18 cellular contexts compared by ENCODE assay signal in genomic region chr11:67031791-67032561, GRCh38. TPM values are rescaled to one million over a fixed set of nuclear protein-coding genes. Genes with fewer than 3 reads are reported as not detected.
DNase-seq lines count a peak whose midpoint lies in the region; ATAC-seq, FAIRE-seq and TF ChIP-seq lines count a peak whose summit lies in the region.
"Had no signal": no experiment of that assay in that cellular context is flagged by ENCODE, and none has a peak within 500 bp of the region (broad histone marks: within the 10 kb centered on the region; RNA-seq: fewer than 3 reads in every experiment).

No MANE protein-coding gene starts in this region.

- peak overlapping the region; percentile 6; the same call in 1 of the 2 replicates for H2AFZ ChIP-seq in SK-N-SH (ENCODE audit: low read depth)
- H2AFZ ChIP-seq in trophoblast cell (ENCODE audit: insufficient read depth, low read length, poor library complexity) = peak overlapping the region; percentile 3

- peak overlapping the region; percentile 90 for H2BK120ac ChIP-seq in trophoblast cell (ENCODE audit: insufficient read depth, low read length, poor library complexity)

- no peak overlapping the region; the same call in 1 of the 2 replicates for H3K9ac ChIP-seq in SK-N-SH
- no peak overlapping the region for H3K9ac ChIP-seq in trophoblast cell (ENCODE audit: low read length)
- no peak overlapping the region for H3K9ac ChIP-seq in colonic mucosa (ENCODE audit: low read depth in 2 of 2, low read length in 2 of 2)

- TF ChIP-seq POLR2A in GM12892 (IDR thresholded peaks at IDR 0.05; ENCODE audit: low read depth, low read length) = no peak

- FAIRE-seq in GM12892 (lab: Jason Lieb, UNC) = peak; percentile 40
- FAIRE-seq: pancreas had no signal

- H2BK5ac ChIP-seq in trophoblast cell (ENCODE audit: low read depth, low read length, poor library complexity) = peak overlapping the region; percentile 65

- H3K4me1 ChIP-seq in SK-N-SH (ENCODE audit: control insufficient read depth in 1 of 2, insufficient read depth in 2 of 2, low read depth in 1 of 2, low read length in 1 of 2) (peaks cover 3 to 21% of the 10 kb centered on the region in 2 experiments; a peak in 3 of 4 replicates), trophoblast cell (ENCODE audit: control insufficient read depth in 1 of 2, insufficient read depth in 2 of 2, low read length in 2 of 2) (peaks cover 37 to 38% of the 10 kb centered on the region in 2 experiments), colonic mucosa (no peaks in the 10 kb centered on the region)
- H3K4me1 ChIP-seq: pancreas had no signal

- peak overlapping the region; percentile 21 for H4K8ac ChIP-seq in trophoblast cell (ENCODE audit: low read depth, low read length)

- no peak for DNase-seq in GM12892 (ENCODE audit: insufficient read length)
- DNase-seq in SK-N-SH = no peak
- DNase-seq in endothelial cell (ENCODE audit: low spot score) = no peak
- DNase-seq in trophoblast cell = peak; percentile 97 to 99
- no peak for DNase-seq in colonic mucosa
- DNase-seq in stimulated activated naive CD4-positive, alpha-beta T cell (lab: John Stamatoyannopoulos, UW) = no peak
- no peak for DNase-seq in Right ventricle myocardium superior
- DNase-seq in activated CD4-positive, alpha-beta T cell treated with anti-CD3 and anti-CD28 coated beads for 1 hour = no peak
- DNase-seq: activated CD4-positive, alpha-beta T cell treated with anti-CD3 and anti-CD28 coated beads, Interleukin-2, amount 50 U/mL, for 1 hour; activated gamma-delta T cell treated with Interleukin-2 at 50 U/mL for 16 hours; heart left ventricle; NCI-H1105; NCI-H748 treated with DMSO at 0.1 percent for 48 hours; pancreas; stimulated activated naive B cell treated with anti-CD40 and anti-IgM and Interleukin-4, amounts not matched to agents 10 μg/mL and 1 μg/mL and 100 μg/mL, for 72 hours had no signal

- no peak overlapping the region for H3K23ac ChIP-seq in trophoblast cell (ENCODE audit: low read length)

- H3K4me3 ChIP-seq in SK-N-SH (ENCODE audit: low read depth in 2 of 2, low read length in 1 of 2) = no peak overlapping the region
- no peak overlapping the region for H3K4me3 ChIP-seq in trophoblast cell (ENCODE audit: low read depth, low read length)
- H3K4me3 ChIP-seq in colonic mucosa = no peak overlapping the region
- H3K4me3 ChIP-seq: heart left ventricle, pancreas had no signal

- CTCF ChIA-PET in SK-N-SH (lab: Yijun Ruan, JAX) = no interaction called here

- peaks cover 6% of the 10 kb centered on the region for H3K27me3 Mint-ChIP-seq in endothelial cell (ENCODE audit: unreplicated experiment)

- no peak overlapping the region for H3K4me3 Mint-ChIP-seq in endothelial cell (ENCODE audit: unreplicated experiment)
- H3K4me3 Mint-ChIP-seq: stimulated activated naive B cell treated with anti-CD40 and anti-IgM and Interleukin-4, amounts not matched to agents 10 μg/mL and 1 μg/mL and 100 μg/mL, for 72 hours had no signal

- TF ChIP-seq EP300 in SK-N-SH (IDR thresholded peaks at IDR 0.05; ENCODE audit: borderline replicate concordance in 1 of 2, low read depth in 1 of 2, low read length in 1 of 2) = no peak

- peak overlapping the region; percentile 67 for H3K18ac ChIP-seq in trophoblast cell (ENCODE audit: low read length)

- no peaks in the 10 kb centered on the region for H3K36me3 Mint-ChIP-seq in endothelial cell (ENCODE audit: low read depth, unreplicated experiment)
- H3K36me3 Mint-ChIP-seq: CD14-positive monocyte; stimulated activated naive B cell treated with anti-CD40 and anti-IgM and Interleukin-4, amounts not matched to agents 10 μg/mL and 1 μg/mL and 100 μg/mL, for 72 hours had no signal

- peak overlapping the region; percentile 92 for H4K91ac ChIP-seq in trophoblast cell (ENCODE audit: low read depth, low read length)

- intact Hi-C loops in colonic mucosa (cut with DNase I) (no loop called here), Right ventricle myocardium superior (cut with DNase I) (no loop called here)

- H3K9me3 Mint-ChIP-seq in endothelial cell (ENCODE audit: unreplicated experiment) = no peaks in the 10 kb centered on the region
- H3K9me3 Mint-ChIP-seq: CD14-positive monocyte; stimulated activated naive B cell treated with anti-CD40 and anti-IgM and Interleukin-4, amounts not matched to agents 10 μg/mL and 1 μg/mL and 100 μg/mL, for 72 hours had no signal

- H3K9me2 ChIP-seq in SK-N-SH = no peaks in the 10 kb centered on the region

- peak overlapping the region; percentile 20 for H3K4ac ChIP-seq in trophoblast cell (ENCODE audit: low read depth, low read length)

- H3K9me3 ChIP-seq in SK-N-SH (no peaks in the 10 kb centered on the region), trophoblast cell (ENCODE audit: insufficient read depth, low read depth, low read length) (peaks cover 2% of the 10 kb centered on the region), colonic mucosa (no peaks in the 10 kb centered on the region)
- H3K9me3 ChIP-seq: heart left ventricle, pancreas had no signal

- H2BK12ac ChIP-seq in trophoblast cell (ENCODE audit: low read length) = peak overlapping the region; percentile 89

- ATAC-seq in Right ventricle myocardium superior (ENCODE audit: poor library complexity) = no peak
- ATAC-seq: stimulated activated naive B cell treated with anti-CD40 and anti-IgM and Interleukin-4, amounts not matched to agents 10 μg/mL and 1 μg/mL and 100 μg/mL, for 72 hours had no signal

- H3K36me3 ChIP-seq in SK-N-SH (replicated peaks in 1 of 2; ENCODE audit: control insufficient read depth in 1 of 2, insufficient read depth in 2 of 2, low read length in 1 of 2) = no peaks in the 10 kb centered on the region
- no peaks in the 10 kb centered on the region for H3K36me3 ChIP-seq in trophoblast cell (ENCODE audit: control insufficient read depth in 1 of 2, insufficient read depth in 2 of 2, low read length in 2 of 2)
- no peaks in the 10 kb centered on the region for H3K36me3 ChIP-seq in colonic mucosa
- H3K36me3 ChIP-seq: heart left ventricle, pancreas had no signal

- H3K27ac ChIP-seq in SK-N-SH (ENCODE audit: low read depth in 2 of 2, low read length in 1 of 2) (peak overlapping the region in 1 of 2 experiments; percentile 74; a peak in 2 of 4 replicates), trophoblast cell (ENCODE audit: low read depth, low read length) (peak overlapping the region; percentile 50), colonic mucosa (no peak overlapping the region)
- H3K27ac ChIP-seq: heart left ventricle, pancreas had no signal

- no peak overlapping the region for H4K12ac ChIP-seq in trophoblast cell (ENCODE audit: low read depth, low read length)

- H3K14ac ChIP-seq in trophoblast cell (ENCODE audit: low read length) = peak overlapping the region; percentile 59

- H3K27me3 ChIP-seq in SK-N-SH (ENCODE audit: insufficient read depth) (no peaks in the 10 kb centered on the region), trophoblast cell (ENCODE audit: insufficient read depth, low read length) (no peaks in the 10 kb centered on the region), colonic mucosa (no peaks in the 10 kb centered on the region)
- H3K27me3 ChIP-seq: pancreas had no signal

- H3K79me2 ChIP-seq in SK-N-SH (ENCODE audit: insufficient read depth) = no peaks in the 10 kb centered on the region
- H3K79me2 ChIP-seq in trophoblast cell (ENCODE audit: control insufficient read depth, insufficient read depth, low read length, poor library complexity) = no peaks in the 10 kb centered on the region

- no peaks in the 10 kb centered on the region for H3K4me1 Mint-ChIP-seq in endothelial cell (ENCODE audit: unreplicated experiment)

- POLR2A ChIA-PET in SK-N-SH (lab: Yijun Ruan, JAX) = no interaction called here

- peaks cover 10% of the 10 kb centered on the region for H3K79me1 ChIP-seq in trophoblast cell (ENCODE audit: low read length)

- peak overlapping the region; percentile 90 for H2AK5ac ChIP-seq in trophoblast cell (ENCODE audit: low read length)

- no peak for TF ChIP-seq RAD21 in SK-N-SH (IDR thresholded peaks at IDR 0.05; ENCODE audit: low read length)

- TF ChIP-seq CTCF in SK-N-SH (IDR thresholded peaks at IDR 0.05) = no peak
- TF ChIP-seq CTCF in endothelial cell (IDR thresholded peaks at IDR 0.05; ENCODE audit: unreplicated experiment) = no peak
- TF ChIP-seq CTCF in colonic mucosa (IDR thresholded peaks at IDR 0.05) = no peak

- no peaks in the 10 kb centered on the region for H4K20me1 ChIP-seq in SK-N-SH (ENCODE audit: insufficient read depth)

- peak overlapping the region; percentile 78 for H3K27ac Mint-ChIP-seq in endothelial cell (ENCODE audit: unreplicated experiment)
- H3K27ac Mint-ChIP-seq: stimulated activated naive B cell treated with anti-CD40 and anti-IgM and Interleukin-4, amounts not matched to agents 10 μg/mL and 1 μg/mL and 100 μg/mL, for 72 hours had no signal

- peaks cover 17% of the 10 kb centered on the region for H3F3A ChIP-seq in SK-N-SH (replicated peaks; ENCODE audit: insufficient read depth)

- 68% methylated on average over 23 of the region's 23 CpGs for WGBS in SK-N-SH (ENCODE audit: low lambda C conversion rate)
- no CpG with 5 or more reads among the region's 23 CpGs for WGBS in trophoblast cell (ENCODE audit: extremely low coverage, insufficient coverage, insufficient read length)

- H3K4me2 ChIP-seq in SK-N-SH = peak overlapping the region; percentile 27; the same call in 1 of the 2 replicates
- peak overlapping the region; percentile 25 for H3K4me2 ChIP-seq in trophoblast cell (ENCODE audit: low read length)

TF ChIP-seq in SK-N-SH, 30 proteins besides CTCF, POLR2A, EP300 and RAD21 (continues in another document):
- TF ChIP-seq RFX5 (IDR thresholded peaks at IDR 0.05; ENCODE audit: low read length) (no peak), SMC3 (IDR thresholded peaks at IDR 0.05; ENCODE audit: low read depth, low read length) (no peak)

RNA-seq across cellular contexts. Expression of gene SYT12, which starts 9.0 kb away (rescaled TPM):
- 0.30 TPM for polyA plus RNA-seq in GM12892 (2012; ENCODE audit: missing spikeins)
- 0.52 and 0.61 TPM in 2 replicates for polyA plus RNA-seq in SK-N-SH (2012; rRNA removed)
- polyA plus RNA-seq in SK-N-SH (2012; cell fraction: cytosol; rRNA removed) = 0.30 and 0.39 TPM in 2 replicates
- polyA plus RNA-seq in SK-N-SH (2012; cell fraction: nucleus; rRNA removed) = 1.2 and 1.5 TPM in 2 replicates
- total RNA-seq in endothelial cell (ENCODE audit: unreplicated experiment) (0.82 TPM), colonic mucosa (1 to 10 TPM in 1 of 2 donors, under 1 TPM in 1; 0.29 to 3.4 TPM), Right ventricle myocardium superior (0.13 TPM)
- polyA plus RNA-seq in trophoblast cell (2013) = 0.03 and 0.10 TPM in 2 replicates
- polyA plus RNA-seq: CD14-positive monocyte had no signal

RNA-seq across cellular contexts. Expression of gene RHOD, which starts 24.7 kb away (rescaled TPM):
- 1.2 TPM for polyA plus RNA-seq in GM12892 (2012; ENCODE audit: missing spikeins)
- 0.06 TPM in 1 of 2 replicates, not detected in the other for polyA plus RNA-seq in SK-N-SH (2012; rRNA removed)
- not detected in 2 replicates for polyA plus RNA-seq in SK-N-SH (2012; cell fraction: cytosol; rRNA removed)
- polyA plus RNA-seq in SK-N-SH (2012; cell fraction: nucleus; rRNA removed) = 0.18 and 0.20 TPM in 2 replicates
- total RNA-seq in endothelial cell (ENCODE audit: unreplicated experiment) (10.5 TPM), colonic mucosa (10 to 100 TPM in 1 of 2 donors, 1 to 10 TPM in 1; 8.5 to 11.2 TPM), Right ventricle myocardium superior (66.8 TPM)
- 18.3 and 19.6 TPM in 2 replicates for polyA plus RNA-seq in trophoblast cell (2013)
- polyA plus RNA-seq: CD14-positive monocyte had no signal

RNA-seq across cellular contexts. Expression of gene C11orf86, which starts 56.9 kb away (rescaled TPM):
- polyA plus RNA-seq in GM12892 (2012; ENCODE audit: missing spikeins) = not detected
- polyA plus RNA-seq in SK-N-SH (2012; rRNA removed) = 0.06 and 0.08 TPM in 2 replicates
- 0.05 and 0.08 TPM in 2 replicates for polyA plus RNA-seq in SK-N-SH (2012; cell fraction: cytosol; rRNA removed)
- polyA plus RNA-seq in SK-N-SH (2012; cell fraction: nucleus; rRNA removed) = 0.04 and 0.21 TPM in 2 replicates
- total RNA-seq in endothelial cell (ENCODE audit: unreplicated experiment) (not detected), colonic mucosa (10 to 100 TPM; 23.0 to 31.6 TPM), Right ventricle myocardium superior (not detected)
- not detected in 2 replicates for polyA plus RNA-seq in trophoblast cell (2013)
- total RNA-seq: dermis microvascular lymphatic vessel endothelial cell, heart left ventricle, lung microvascular endothelial cell had no signal
- polyA plus RNA-seq: CD14-positive monocyte, heart left ventricle had no signal

Comparison
In these comparisons a context has a peak if more than half of its experiments do, and no peak if none do; other contexts are left out.
1. DNase-seq: peak in trophoblast cell (2 of 2); none in GM12892 (single experiment), SK-N-SH (single experiment), endothelial cell (single experiment), colonic mucosa (single experiment), stimulated activated naive CD4-positive, alpha-beta T cell (0 of 6), Right ventricle myocardium superior (single experiment) and activated CD4-positive, alpha-beta T cell treated with anti-CD3 and anti-CD28 coated beads for 1 hour (single experiment).
2. RNA of gene C11orf86, which starts 56.9 kb away (total RNA-seq): 23.0 to 31.6 TPM in colonic mucosa; not detected in endothelial cell (single experiment) and not detected in Right ventricle myocardium superior (single experiment); every median in the first group is over 10 times any median in the second.